Comparison of ENCODE assay signal across 19 cellular contexts in the genomic region with DNA sequence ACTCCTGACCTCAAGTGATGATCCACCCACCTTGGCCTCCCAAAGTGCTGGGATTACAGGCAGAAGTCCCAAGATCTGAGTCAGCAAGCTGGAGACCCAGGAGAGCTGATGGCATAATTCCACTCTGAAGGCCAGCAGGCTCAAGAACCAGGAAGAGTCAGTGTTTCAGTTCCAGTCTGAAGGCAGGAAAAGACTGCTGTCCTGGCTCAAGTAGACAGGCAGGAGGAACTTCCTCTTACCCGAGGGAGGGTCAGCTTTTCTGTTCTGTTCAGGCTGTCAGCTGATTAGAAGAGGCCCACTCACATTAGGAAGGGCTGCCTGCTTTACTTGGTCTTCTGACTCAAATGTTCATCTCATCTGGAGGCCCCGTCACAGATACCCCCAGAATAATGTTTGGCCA.
DNase-seq lines count a peak whose midpoint lies in the region; TF ChIP-seq lines count a peak whose summit lies in the region.
"Had no signal": no experiment of that assay in that cellular context is flagged by ENCODE, and none has a peak within 500 bp of the region (broad histone marks: within the 10 kb centered on the region; RNA-seq: fewer than 3 reads in every experiment).

No MANE protein-coding gene starts in this region.

- no peak overlapping the region for H3K4me2 ChIP-seq in mammary epithelial cell (ENCODE audit: insufficient read depth, low read depth, low read length)

- TF ChIP-seq EP300 in sigmoid colon (IDR thresholded peaks at IDR 0.05) = no peak

- H3K79me2 ChIP-seq in mammary epithelial cell (ENCODE audit: insufficient read depth, low read length) = no peaks in the 10 kb centered on the region

- H3K4me3 ChIP-seq in testis = no peak overlapping the region
- H3K4me3 ChIP-seq in sigmoid colon = no peak overlapping the region
- H3K4me3 ChIP-seq in mammary epithelial cell (replicated peaks in 1 of 3; ENCODE audit: insufficient read depth in 1 of 3, low read depth in 2 of 3, low read length in 3 of 3) = no peak overlapping the region
- H3K4me3 ChIP-seq: SJCRH30 had no signal

- in situ Hi-C loops in mammary epithelial cell (cut with MboI; ENCODE audit: low sequenced_read_pairs in 2 of 2) = no loop called here

- no peak overlapping the region for H3K27ac ChIP-seq in testis
- no peak overlapping the region for H3K27ac ChIP-seq in sigmoid colon
- H3K27ac ChIP-seq in mammary epithelial cell (ENCODE audit: insufficient read depth, low read depth, low read length) = no peak overlapping the region
- H3K27ac ChIP-seq: epithelial cell of prostate, SJCRH30 had no signal

- no peak overlapping the region for H3K9ac ChIP-seq in mammary epithelial cell (ENCODE audit: insufficient read depth, low read length)

- H3K9me3 ChIP-seq in testis (no peaks in the 10 kb centered on the region), sigmoid colon (no peaks in the 10 kb centered on the region), mammary epithelial cell (replicated peaks; ENCODE audit: insufficient read depth, low read length) (no peaks in the 10 kb centered on the region)
- H3K9me3 ChIP-seq: SJCRH30 had no signal

- no peaks in the 10 kb centered on the region for H3K27me3 ChIP-seq in testis
- no peaks in the 10 kb centered on the region for H3K27me3 ChIP-seq in sigmoid colon
- H3K27me3 ChIP-seq in mammary epithelial cell (ENCODE audit: insufficient read depth, low read length) = no peaks in the 10 kb centered on the region
- H3K27me3 ChIP-seq: SJCRH30 had no signal

- TF ChIP-seq POLR2A in testis (IDR thresholded peaks at IDR 0.05) (no peak), sigmoid colon (IDR thresholded peaks at IDR 0.05) (no peak)

- H4K20me1 ChIP-seq in mammary epithelial cell (ENCODE audit: insufficient read depth, low read length) = no peaks in the 10 kb centered on the region

- dilution Hi-C loops in mammary epithelial cell (cut with HindIII; ENCODE audit: low sequenced_read_pairs) = no loop called here

- no peak for TF ChIP-seq CTCF in testis (IDR thresholded peaks at IDR 0.05)
- TF ChIP-seq CTCF in sigmoid colon (IDR thresholded peaks at IDR 0.05) = no peak
- no peak for TF ChIP-seq CTCF in mammary epithelial cell (conservative IDR thresholded peaks at IDR 0.05 in 1 of 2, IDR thresholded peaks at IDR 0.05 in 1 of 2; ENCODE audit: extremely low read depth in 1 of 2, insufficient read depth in 1 of 2, low read depth in 1 of 2, low read length in 2 of 2)

- WGBS in testis, 2 donors = 52 to 67% methylated on average over 2 of the region's 2 CpGs
- WGBS in sigmoid colon, 2 donors = 49 to 54% methylated on average over 2 of the region's 2 CpGs
- WGBS in mammary epithelial cell (ENCODE audit: low coverage, missing lambda C conversion rate) = 60% methylated on average over 2 of the region's 2 CpGs

- DNase-seq in SIG-M5 treated with dmso at 0.1 percent for 504 hours (lab: John Stamatoyannopoulos, UW; ENCODE audit: unreplicated experiment) = peak; percentile 47
- no peak for DNase-seq in SIG-M5 (lab: John Stamatoyannopoulos, UW)
- peak; percentile 30 for DNase-seq in UCSD-AML1 (lab: John Stamatoyannopoulos, UW; ENCODE audit: unreplicated experiment)
- DNase-seq in iris pigment epithelial cell (ENCODE audit: low read depth) = peak; percentile 8
- peak; percentile 16 for DNase-seq in testis
- no peak for DNase-seq in stimulated activated CD4-positive, alpha-beta T cell treated with anti-CD3 and anti-CD28 coated beads, Interleukin-2, amount 100 ng/mL, for 24 hours
- DNase-seq in sigmoid colon = no peak
- no peak for DNase-seq in mammary epithelial cell
- DNase-seq: activated CD4-positive, alpha-beta T cell treated with anti-CD3 and anti-CD28 coated beads, Interleukin-2, amount 50 U/mL, for 4 hours; activated naive CD4-positive, alpha-beta T cell treated with anti-CD3 and anti-CD28 coated beads, Interleukin-2, amount 10 ng/mL, durations not matched to agents 7 days and 5 days; CD4-positive, alpha-beta memory T cell; cortex of kidney; kidney; NCI-H1048; NCI-H2171; SJCRH30; stimulated activated naive CD4-positive, alpha-beta T cell; T-helper 9 cell had no signal

- CTCF ChIA-PET in mammary epithelial cell (lab: Charles Lee; ENCODE audit: low non-redundant PET) = no interaction called here

- H3K4me1 ChIP-seq in testis (no peaks in the 10 kb centered on the region), sigmoid colon (peaks cover 0 to 18% (median 15%) of the 10 kb centered on the region in 4 donors), mammary epithelial cell (ENCODE audit: insufficient read depth, low read length) (no peaks in the 10 kb centered on the region)
- H3K4me1 ChIP-seq: SJCRH30 had no signal

- no peak overlapping the region for H2AFZ ChIP-seq in mammary epithelial cell (ENCODE audit: low read depth, low read length)

- BruUV-seq in mammary epithelial cell (replicated peaks; lab: Mats Ljungman, UMichigan) = no TSS peak

- intact Hi-C loops in testis (cut with DNase I; ENCODE audit: low total_unique reads) = no loop called here
- intact Hi-C loops in sigmoid colon (cut with DNase I) = no loop called here
- intact Hi-C loops in mammary epithelial cell (cut with micrococcal nuclease) = no loop called here

- no peaks in the 10 kb centered on the region for H3K36me3 ChIP-seq in testis (ENCODE audit: low read depth, missing control alignments)
- H3K36me3 ChIP-seq in sigmoid colon = no peaks in the 10 kb centered on the region
- no peaks in the 10 kb centered on the region for H3K36me3 ChIP-seq in mammary epithelial cell (ENCODE audit: insufficient read depth, low read length)
- H3K36me3 ChIP-seq: SJCRH30 had no signal

Comparison
In these comparisons a context has a peak if more than half of its experiments do, and no peak if none do; other contexts are left out.
1. DNase-seq: peak in SIG-M5 treated with dmso at 0.1 percent for 504 hours (single experiment), UCSD-AML1 (single experiment), iris pigment epithelial cell (single experiment) and testis (single experiment); none in SIG-M5 (single experiment), stimulated activated CD4-positive, alpha-beta T cell treated with anti-CD3 and anti-CD28 coated beads, Interleukin-2, amount 100 ng/mL, for 24 hours (0 of 2), sigmoid colon (single experiment) and mammary epithelial cell (single experiment).